14 cellular contexts compared by ENCODE assay signal in genomic region chr15:25810154-25810553, GRCh38. TPM values are rescaled to one million over a fixed set of nuclear protein-coding genes. Genes with fewer than 3 reads are reported as not detected.
"Had no signal": no experiment of that assay in that cellular context is flagged by ENCODE, and none has a peak within 500 bp of the region (broad histone marks: within the 10 kb centered on the region; RNA-seq: fewer than 3 reads in every experiment).

No MANE protein-coding gene starts in this region.

- H3K4me3 Mint-ChIP-seq: memory B cell had no signal

- H3K4me1 ChIP-seq: colonic mucosa, prostate gland had no signal

- DNase-seq: activated CD4-positive, alpha-beta T cell treated with anti-CD3 and anti-CD28 coated beads for 1 hour; activated CD4-positive, alpha-beta T cell treated with anti-CD3 and anti-CD28 coated beads, Interleukin-2, amount 50 U/mL, for 48 hours; colonic mucosa; foreskin melanocyte; heart right ventricle; islet precursor cell; left lung; transverse colon had no signal

- ATAC-seq: heart right ventricle had no signal

- H3K4me3 ChIP-seq: ascending aorta, cardiac muscle cell, colonic mucosa, heart right ventricle, left lung, prostate gland, transverse colon had no signal

- H3K36me3 Mint-ChIP-seq: memory B cell had no signal

- H3K9me3 ChIP-seq: ascending aorta, colonic mucosa, heart right ventricle, left lung, neutrophil, prostate gland, transverse colon had no signal

- H3K36me3 ChIP-seq: ascending aorta, cardiac muscle cell, colonic mucosa, heart right ventricle, left lung, neutrophil, prostate gland, transverse colon had no signal

- H3K27ac Mint-ChIP-seq: memory B cell; stimulated activated effector memory CD8-positive, alpha-beta T cell treated with anti-CD3 and anti-CD28 coated beads, Interleukin-12 subunit alpha, Interleukin-12 subunit beta, amount 100 ng/mL, for 72 hours had no signal

- H3K27me3 ChIP-seq: ascending aorta, colonic mucosa, left lung, neutrophil, transverse colon had no signal

- H3K9me3 Mint-ChIP-seq: memory B cell; stimulated activated effector memory CD8-positive, alpha-beta T cell treated with anti-CD3 and anti-CD28 coated beads, Interleukin-12 subunit alpha, Interleukin-12 subunit beta, amount 100 ng/mL, for 72 hours had no signal

- H3K27ac ChIP-seq: cardiac muscle cell, colonic mucosa, heart right ventricle, left lung, neutrophil, prostate gland, transverse colon had no signal

RNA-seq across cellular contexts. Expression of gene ATP10A, which starts 53.0 kb away (rescaled TPM):
- total RNA-seq: cardiac muscle cell had no signal
- polyA plus RNA-seq: cardiac muscle cell had no signal
